Comparison of ENCODE assay signal across 8 cellular contexts in genomic region chr3:184250167-184250828, GRCh38. TPM values are rescaled to one million over a fixed set of nuclear protein-coding genes. Genes with fewer than 3 reads are reported as not detected.
DNase-seq lines count a peak whose midpoint lies in the region; ATAC-seq, FAIRE-seq and TF ChIP-seq lines count a peak whose summit lies in the region.

No MANE protein-coding gene starts in this region.

- H3K36me3 Mint-ChIP-seq in Caco-2 (ENCODE audit: insufficient read depth, unreplicated experiment), result peaks cover 16% of the 10 kb centered on the region
- H3K36me3 Mint-ChIP-seq in activated CD8-positive, alpha-beta memory T cell treated with anti-CD3 and anti-CD28 coated beads, Interleukin-2, amount 10 ng/mL, durations not matched to agents 7 days and 5 days, result peaks cover 4% of the 10 kb centered on the region

- no peaks in the 10 kb centered on the region for H3K27me3 Mint-ChIP-seq in Caco-2 (ENCODE audit: insufficient read depth, unreplicated experiment)
- no peaks in the 10 kb centered on the region for H3K27me3 Mint-ChIP-seq in activated CD8-positive, alpha-beta memory T cell treated with anti-CD3 and anti-CD28 coated beads, Interleukin-2, amount 10 ng/mL, durations not matched to agents 7 days and 5 days

- intact Hi-C loops in Caco-2 (cut with micrococcal nuclease; ENCODE audit: unreplicated experiment), result loop anchor here (1.0 kb wide), 1 partner anchor 12 kb away; no protein-coding TSS in a partner anchor

- no peaks in the 10 kb centered on the region for H3K9me3 Mint-ChIP-seq in Caco-2 (ENCODE audit: unreplicated experiment)
- no peaks in the 10 kb centered on the region for H3K9me3 Mint-ChIP-seq in activated CD8-positive, alpha-beta memory T cell treated with anti-CD3 and anti-CD28 coated beads, Interleukin-2, amount 10 ng/mL, durations not matched to agents 7 days and 5 days (ENCODE audit: low read depth)

- H3K4me1 Mint-ChIP-seq in Caco-2 (ENCODE audit: low read depth, unreplicated experiment), result no peaks in the 10 kb centered on the region
- peaks cover 6% of the 10 kb centered on the region for H3K4me1 Mint-ChIP-seq in activated CD8-positive, alpha-beta memory T cell treated with anti-CD3 and anti-CD28 coated beads, Interleukin-2, amount 10 ng/mL, durations not matched to agents 7 days and 5 days

- POLR2A ChIA-PET in Caco-2 (lab: Charles Lee), result no interaction called here

- TF ChIP-seq CTCF in Caco-2 (IDR thresholded peaks at IDR 0.05; ENCODE audit: insufficient read depth in 1 of 2, low read depth in 1 of 2, low read length in 1 of 2, severe bottlenecking in 1 of 2, unreplicated experiment in 1 of 2) (peak; percentile 74 to 92), epithelial cell of esophagus (IDR thresholded peaks at IDR 0.05; ENCODE audit: insufficient read depth, low read depth, low read length, missing control alignments) (peak; percentile 98)

- no TSS peak for BruUV-seq in Caco-2 (replicated peaks; lab: Mats Ljungman, UMichigan)

- no peaks in the 10 kb centered on the region for H3K27me3 ChIP-seq in Caco-2 (replicated peaks; ENCODE audit: control insufficient read depth, insufficient read depth, low read length)

- peak overlapping the region; percentile 96 for H3K27ac Mint-ChIP-seq in Caco-2 (ENCODE audit: unreplicated experiment)
- peak overlapping the region; percentile 90 for H3K27ac Mint-ChIP-seq in activated CD8-positive, alpha-beta memory T cell treated with anti-CD3 and anti-CD28 coated beads, Interleukin-2, amount 10 ng/mL, durations not matched to agents 7 days and 5 days

- H3K9me3 ChIP-seq in Caco-2, result no peaks in the 10 kb centered on the region

- DNase-seq in Caco-2 (peak; percentile 93), HTR-8/SVneo (ENCODE audit: insufficient read length, low spot score) (peak; percentile 90), epithelial cell of esophagus (ENCODE audit: low read depth) (peak; percentile 94), mucosa of gallbladder (ENCODE audit: low spot score) (peak; percentile 92)
- peak; percentile 83 for DNase-seq in NK-92 treated with Interleukin-12 subunit alpha and Interleukin-12 subunit beta, amount 100 ng/mL, for 24 hours (lab: John Stamatoyannopoulos, UW)
- DNase-seq in activated CD8-positive, alpha-beta memory T cell treated with anti-CD3 and anti-CD28 coated beads, Interleukin-2, amount 10 ng/mL, durations not matched to agents 7 days and 5 days, result peak; percentile 95
- DNase-seq in stimulated activated CD8-positive, alpha-beta memory T cell treated with anti-CD3 and anti-CD28 coated beads, Interleukin-4, amount 100 ng/mL, for 1 hour (ENCODE audit: low read depth in 2 of 2, low spot score in 1 of 2), result peak; percentile 76 to 81

- H3K36me3 ChIP-seq in Caco-2 (ENCODE audit: control insufficient read depth, insufficient read depth, low read length), result no peaks in the 10 kb centered on the region

- ATAC-seq in GM21390 (IDR thresholded peaks at IDR 0.05; ENCODE audit: unreplicated experiment), result peak; percentile 69
- peak; percentile 65 for ATAC-seq in activated CD8-positive, alpha-beta memory T cell treated with anti-CD3 and anti-CD28 coated beads, Interleukin-2, amount 10 ng/mL, durations not matched to agents 7 days and 5 days

- CTCF ChIA-PET in Caco-2 (lab: Charles Lee), result interaction anchor here (1.0 kb wide), 2 partner anchors 10 to 76 kb away, joined by 4 to 5 read pairs; no protein-coding TSS in a partner anchor
- CTCF ChIA-PET in activated CD8-positive, alpha-beta memory T cell treated with anti-CD3 and anti-CD28 coated beads, Interleukin-2, amount 10 ng/mL, durations not matched to agents 7 days and 5 days (lab: Charles Lee), result interaction anchor here (0.7 to 2.7 kb wide), 28 partner anchors 8 to 741 kb away, joined by 3 to 42 read pairs (median 4); partner anchors contain the start of genes ABCC5, CAMK2N2, DVL3 and EIF2B5

- H3K4me3 Mint-ChIP-seq in Caco-2 (ENCODE audit: unreplicated experiment), result peak overlapping the region; percentile 89
- peak overlapping the region; percentile 85 for H3K4me3 Mint-ChIP-seq in activated CD8-positive, alpha-beta memory T cell treated with anti-CD3 and anti-CD28 coated beads, Interleukin-2, amount 10 ng/mL, durations not matched to agents 7 days and 5 days

- H3K4me3 ChIP-seq in Caco-2 (ENCODE audit: low read depth, low read length), result peak overlapping the region; percentile 89
- H3K4me3 ChIP-seq in epithelial cell of esophagus (ENCODE audit: low read length), result peak overlapping the region; percentile 74

- no peaks in the 10 kb centered on the region for H3K4me1 ChIP-seq in Caco-2

- FAIRE-seq in HTR-8/SVneo (lab: Jason Lieb, UNC), result no peak

RNA-seq across cellular contexts. Expression of gene EEF1AKMT4, which starts 0.8 kb away (rescaled TPM):
- total RNA-seq in Caco-2 (2022) (12.1 and 13.1 TPM in 2 replicates), mucosa of gallbladder (3.2 TPM)
- 1 to 10 TPM; 4.1 to 6.7 TPM for total RNA-seq in activated CD8-positive, alpha-beta memory T cell treated with anti-CD3 and anti-CD28 coated beads, Interleukin-2, amount 10 ng/mL, durations not matched to agents 7 days and 5 days

RNA-seq across cellular contexts. Expression of gene ALG3, which starts 1.5 kb away (rescaled TPM):
- total RNA-seq in Caco-2 (2022), result 73.4 and 74.9 TPM in 2 replicates
- 10 to 100 TPM; 38.7 to 48.2 TPM for total RNA-seq in activated CD8-positive, alpha-beta memory T cell treated with anti-CD3 and anti-CD28 coated beads, Interleukin-2, amount 10 ng/mL, durations not matched to agents 7 days and 5 days
- total RNA-seq in mucosa of gallbladder, result 44.7 TPM

RNA-seq across cellular contexts. Expression of gene CAMK2N2, which starts 11.1 kb away (rescaled TPM):
- total RNA-seq in Caco-2 (2022) (0.46 and 0.66 TPM in 2 replicates), mucosa of gallbladder (0.40 TPM)
- under 1 TPM; 0.20 to 0.37 TPM for total RNA-seq in activated CD8-positive, alpha-beta memory T cell treated with anti-CD3 and anti-CD28 coated beads, Interleukin-2, amount 10 ng/mL, durations not matched to agents 7 days and 5 days

RNA-seq across cellular contexts. Expression of gene VWA5B2, which starts 20.9 kb away (rescaled TPM):
- total RNA-seq in Caco-2 (2022), result 0.79 and 1.6 TPM in 2 replicates
- not detected for total RNA-seq in activated CD8-positive, alpha-beta memory T cell treated with anti-CD3 and anti-CD28 coated beads, Interleukin-2, amount 10 ng/mL, durations not matched to agents 7 days and 5 days
- not detected for total RNA-seq in mucosa of gallbladder

RNA-seq across cellular contexts. Expression of gene ECE2, which starts 25.5 kb away (rescaled TPM):
- total RNA-seq in Caco-2 (2022), result not detected in 2 replicates
- total RNA-seq in activated CD8-positive, alpha-beta memory T cell treated with anti-CD3 and anti-CD28 coated beads, Interleukin-2, amount 10 ng/mL, durations not matched to agents 7 days and 5 days, result not detected
- total RNA-seq in mucosa of gallbladder, result 0.14 TPM

Comparison
In these comparisons a context has a peak if more than half of its experiments do, and no peak if none do; other contexts are left out.
1. Peak in every context shown above with its lines: DNase-seq, ATAC-seq and H3K4me3 ChIP-seq.